In genomic region chr4:78673258-78673817, GRCh38 we compare ENCODE assay signal across 1 cellular context.
TF ChIP-seq lines count a peak whose summit lies in the region.

No MANE protein-coding gene starts in this region.

TF ChIP-seq in GM12878, 131 proteins besides CTCF, POLR2A, EP300 and RAD21:
- TF ChIP-seq SMARCA5 (IDR thresholded peaks at IDR 0.05) (no peak), PML (IDR thresholded peaks at IDR 0.05; ENCODE audit: low read length) (no peak), MLLT1 (IDR thresholded peaks at IDR 0.05) (no peak), HDAC2 (IDR thresholded peaks at IDR 0.05) (no peak), E2F4 (IDR thresholded peaks at IDR 0.05; ENCODE audit: low read depth, low read length) (no peak), CREM (IDR thresholded peaks at IDR 0.05; ENCODE audit: low read depth) (no peak), BCLAF1 (IDR thresholded peaks at IDR 0.05) (no peak), YY1 (IDR thresholded peaks at IDR 0.05; ENCODE audit: low read depth, low read length) (no peak), ZNF384 (IDR thresholded peaks at IDR 0.05; ENCODE audit: borderline replicate concordance, low read depth, low read length) (no peak), IKZF1 (conservative IDR thresholded peaks at IDR 0.05) (no peak)
